13 cellular contexts compared by ENCODE assay signal in genomic region chr1:229191066-229191674, GRCh38.
DNase-seq lines count a peak whose midpoint lies in the region; ATAC-seq lines count a peak whose summit lies in the region.
"Had no signal": no experiment of that assay in that cellular context is flagged by ENCODE, and none has a peak within 500 bp of the region (broad histone marks: within the 10 kb centered on the region; RNA-seq: fewer than 3 reads in every experiment).

No MANE protein-coding gene starts in this region.

- no peaks in the 10 kb centered on the region for H3K9me3 ChIP-seq in GM23248 (ENCODE audit: low read depth)

- no peaks in the 10 kb centered on the region for H3K9me3 Mint-ChIP-seq in central memory CD8-positive, alpha-beta T cell
- no peaks in the 10 kb centered on the region for H3K9me3 Mint-ChIP-seq in immature natural killer cell
- H3K9me3 Mint-ChIP-seq: T-helper 1 cell treated with Interleukin-12 subunit alpha and Interleukin-12 subunit beta and Interleukin-4 antibody, amounts not matched to agents 30 μg/mL and 1 μg/mL, for 36 hours had no signal

- H3K27me3 ChIP-seq in GM23248 (replicated peaks; ENCODE audit: insufficient read depth): no peaks in the 10 kb centered on the region

- H3K36me3 ChIP-seq in GM23248 (ENCODE audit: low read depth): no peaks in the 10 kb centered on the region

- H3K9ac ChIP-seq in GM23248: no peak overlapping the region

- no peak overlapping the region for H3K4me2 ChIP-seq in GM23248 (ENCODE audit: unreplicated experiment)

- DNase-seq in GM23248 (peak; percentile 57), LHCN-M2 (ENCODE audit: low read depth) (peak; percentile 40), immature natural killer cell (no peak), middle frontal gyrus (ENCODE audit: extremely low spot score, low spot score) (no peak)
- no peak for DNase-seq in central memory CD8-positive, alpha-beta T cell (ENCODE audit: low spot score in 2 of 2)
- DNase-seq: C1 segment of cervical spinal cord; NCI-H1105; right cardiac atrium; stimulated activated CD4-positive, alpha-beta T cell treated with anti-CD3 and anti-CD28 coated beads, Interleukin-2, amount 100 ng/mL, for 48 hours had no signal

- no peaks in the 10 kb centered on the region for H4K20me1 ChIP-seq in GM23248 (ENCODE audit: insufficient read depth)

- H3K4me3 Mint-ChIP-seq in central memory CD8-positive, alpha-beta T cell: no peak overlapping the region
- peak overlapping the region in 3 of 5 donors; percentile 5 to 23 (median 13) for H3K4me3 Mint-ChIP-seq in immature natural killer cell
- H3K4me3 Mint-ChIP-seq: T-helper 1 cell treated with Interleukin-12 subunit alpha and Interleukin-12 subunit beta and Interleukin-4 antibody, amounts not matched to agents 30 μg/mL and 1 μg/mL, for 36 hours had no signal

- no peak overlapping the region for H3K27ac Mint-ChIP-seq in central memory CD8-positive, alpha-beta T cell (ENCODE audit: low read depth)
- peak overlapping the region in 1 of 6 donors; percentile 49 for H3K27ac Mint-ChIP-seq in immature natural killer cell
- H3K27ac Mint-ChIP-seq: T-helper 1 cell treated with Interleukin-12 subunit alpha and Interleukin-12 subunit beta and Interleukin-4 antibody, amounts not matched to agents 30 μg/mL and 1 μg/mL, for 36 hours had no signal

- WGBS in GM23248 (ENCODE audit: low coverage in 1 of 2, low lambda C conversion rate in 2 of 2, missing lambda C conversion rate in 2 of 2), 2 experiments: 32 to 40% methylated on average over 3 of the region's 3 CpGs

- in situ Hi-C loops in GM23248 (cut with MboI): no loop called here

- ATAC-seq in central memory CD8-positive, alpha-beta T cell (replicated peaks; ENCODE audit: extremely low read depth, poor library complexity, severe bottlenecking): peak; percentile 44
- ATAC-seq in GM18909 (IDR thresholded peaks at IDR 0.05; ENCODE audit: poor library complexity, unreplicated experiment): no peak
- ATAC-seq in GM21381 (IDR thresholded peaks at IDR 0.05; ENCODE audit: unreplicated experiment): no peak
- ATAC-seq: right cardiac atrium, Right ventricle myocardium inferior had no signal

- peaks cover 32% of the 10 kb centered on the region for H3F3A ChIP-seq in GM23248 (ENCODE audit: insufficient read depth)

- no peaks in the 10 kb centered on the region for H3K79me2 ChIP-seq in GM23248 (ENCODE audit: insufficient read depth)

- peaks cover 35% of the 10 kb centered on the region for H3K4me1 Mint-ChIP-seq in central memory CD8-positive, alpha-beta T cell
- peaks cover 36 to 46% of the 10 kb centered on the region in 2 donors for H3K4me1 Mint-ChIP-seq in immature natural killer cell

- H3K27me3 Mint-ChIP-seq in central memory CD8-positive, alpha-beta T cell: no peaks in the 10 kb centered on the region
- H3K27me3 Mint-ChIP-seq in immature natural killer cell (ENCODE audit: low read depth in 3 of 3): peaks cover 10 to 25% (median 11%) of the 10 kb centered on the region in 3 donors

- H3K9me2 ChIP-seq in GM23248 (ENCODE audit: insufficient read depth): no peaks in the 10 kb centered on the region

- no peak overlapping the region for H2AFZ ChIP-seq in GM23248

- peaks cover 3% of the 10 kb centered on the region for H3K36me3 Mint-ChIP-seq in central memory CD8-positive, alpha-beta T cell (ENCODE audit: insufficient read depth)
- H3K36me3 Mint-ChIP-seq in immature natural killer cell: no peaks in the 10 kb centered on the region

- peaks cover 26% of the 10 kb centered on the region for H3K4me1 ChIP-seq in GM23248 (ENCODE audit: insufficient read depth)

- H3K27ac ChIP-seq in GM23248: no peak overlapping the region

- no peak overlapping the region for H3K4me3 ChIP-seq in GM23248

Comparison
In these comparisons a context has a peak if more than half of its experiments do, and no peak if none do; other contexts are left out.
1. DNase-seq: peak in GM23248 (single experiment) and LHCN-M2 (single experiment); none in central memory CD8-positive, alpha-beta T cell (0 of 2), immature natural killer cell (0 of 3) and middle frontal gyrus (single experiment).